Comparison of ENCODE assay signal across 1 cellular context in the genomic region with DNA sequence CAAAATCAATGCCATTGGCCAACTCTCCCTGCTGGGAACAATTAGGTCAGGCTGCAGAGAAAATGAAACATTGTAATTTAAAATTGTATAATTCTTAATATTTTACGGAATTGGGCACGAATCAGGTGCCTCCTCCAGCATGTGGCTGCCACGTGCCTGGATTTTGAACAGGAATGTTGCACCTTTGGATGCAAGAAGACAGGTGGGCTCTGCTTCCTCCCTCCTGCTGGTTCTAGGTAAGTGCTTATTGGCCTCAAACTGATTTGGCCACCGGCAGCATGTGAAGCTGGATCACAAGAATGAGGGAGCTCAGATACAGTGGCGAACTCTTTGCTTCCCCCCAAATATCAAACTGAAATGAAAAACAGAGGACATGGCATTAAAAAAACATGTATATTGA.
TF ChIP-seq lines count a peak whose summit lies in the region.

No MANE protein-coding gene starts in this region.

TF ChIP-seq in HepG2, 621 proteins besides CTCF, POLR2A, EP300 and RAD21:
- no peak for TF ChIP-seq TEAD3 (CRISPR knock-in tag; optimal IDR thresholded peaks at IDR 0.05; ENCODE audit: borderline replicate concordance)
- TF ChIP-seq, protein P1, sequence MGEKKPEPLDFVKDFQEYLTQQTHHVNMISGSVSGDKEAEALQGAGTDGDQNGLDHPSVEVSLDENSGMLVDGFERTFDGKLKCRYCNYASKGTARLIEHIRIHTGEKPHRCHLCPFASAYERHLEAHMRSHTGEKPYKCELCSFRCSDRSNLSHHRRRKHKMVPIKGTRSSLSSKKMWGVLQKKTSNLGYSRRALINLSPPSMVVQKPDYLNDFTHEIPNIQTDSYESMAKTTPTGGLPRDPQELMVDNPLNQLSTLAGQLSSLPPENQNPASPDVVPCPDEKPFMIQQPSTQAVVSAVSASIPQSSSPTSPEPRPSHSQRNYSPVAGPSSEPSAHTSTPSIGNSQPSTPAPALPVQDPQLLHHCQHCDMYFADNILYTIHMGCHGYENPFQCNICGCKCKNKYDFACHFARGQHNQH (CRISPR knock-in tag; IDR thresholded peaks at IDR 0.05), result no peak
- TF ChIP-seq, protein P2, sequence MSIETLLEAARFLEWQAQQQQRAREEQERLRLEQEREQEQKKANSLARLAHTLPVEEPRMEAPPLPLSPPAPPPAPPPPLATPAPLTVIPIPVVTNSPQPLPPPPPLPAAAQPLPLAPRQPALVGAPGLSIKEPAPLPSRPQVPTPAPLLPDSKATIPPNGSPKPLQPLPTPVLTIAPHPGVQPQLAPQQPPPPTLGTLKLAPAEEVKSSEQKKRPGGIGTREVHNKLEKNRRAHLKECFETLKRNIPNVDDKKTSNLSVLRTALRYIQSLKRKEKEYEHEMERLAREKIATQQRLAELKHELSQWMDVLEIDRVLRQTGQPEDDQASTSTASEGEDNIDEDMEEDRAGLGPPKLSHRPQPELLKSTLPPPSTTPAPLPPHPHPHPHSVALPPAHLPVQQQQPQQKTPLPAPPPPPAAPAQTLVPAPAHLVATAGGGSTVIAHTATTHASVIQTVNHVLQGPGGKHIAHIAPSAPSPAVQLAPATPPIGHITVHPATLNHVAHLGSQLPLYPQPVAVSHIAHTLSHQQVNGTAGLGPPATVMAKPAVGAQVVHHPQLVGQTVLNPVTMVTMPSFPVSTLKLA (IDR thresholded peaks at IDR 0.05), result peak; percentile 13; the same call in 1 of the 2 replicates
- no peak for TF ChIP-seq KLF13 (CRISPR knock-in tag; IDR thresholded peaks at IDR 0.05)
- TF ChIP-seq ATF1 (CRISPR knock-in tag; IDR thresholded peaks at IDR 0.05), result no peak
- no peak for TF ChIP-seq MED1 (CRISPR knock-in tag; IDR thresholded peaks at IDR 0.05)
